In the genomic region with DNA sequence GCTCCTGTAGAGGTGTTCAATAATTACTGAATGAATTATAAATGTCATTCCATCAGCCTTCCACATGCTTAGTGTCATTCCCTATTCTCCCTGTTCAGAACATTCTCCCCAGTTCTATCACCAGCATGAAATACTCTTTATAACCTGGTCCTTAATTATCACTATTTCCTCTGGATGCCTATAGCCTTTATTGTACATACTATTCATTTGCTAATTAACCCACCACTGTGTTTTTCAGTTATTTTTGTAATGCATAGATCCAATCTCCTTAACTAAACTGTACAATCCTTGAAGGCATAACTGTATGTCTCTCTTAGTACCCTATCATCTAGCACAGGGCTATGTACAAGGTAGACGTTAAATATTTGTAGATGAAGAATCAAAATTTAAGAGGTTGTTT, we compare ENCODE assay signal across 10 cellular contexts. TPM values are rescaled to one million over a fixed set of nuclear protein-coding genes. Genes with fewer than 3 reads are reported as not detected.
DNase-seq lines count a peak whose midpoint lies in the region; ATAC-seq, FAIRE-seq and TF ChIP-seq lines count a peak whose summit lies in the region.
"Had no signal": no experiment of that assay in that cellular context is flagged by ENCODE, and none has a peak within 500 bp of the region (broad histone marks: within the 10 kb centered on the region; RNA-seq: fewer than 3 reads in every experiment).

No MANE protein-coding gene starts in this region.

- POLR2A ChIA-PET in CD4-positive, alpha-beta memory T cell (lab: Charles Lee; ENCODE audit: partially characterized antibody), result interaction anchor here (3.1 kb wide), 1 partner anchor 119 kb away, joined by 13 read pairs; a partner anchor contains a TSS
- POLR2A ChIA-PET in naive thymus-derived CD8-positive, alpha-beta T cell (lab: Charles Lee), result interaction anchor here (2.4 kb wide), 1 partner anchor 119 kb away, joined by 10 read pairs; a partner anchor contains a TSS

- H3K4me1 Mint-ChIP-seq in CD4-positive, alpha-beta memory T cell, result peaks cover 28 to 58% (median 36%) of the 10 kb centered on the region in 4 donors
- peaks cover 3% of the 10 kb centered on the region for H3K4me1 Mint-ChIP-seq in astrocyte (ENCODE audit: low read depth, unreplicated experiment)
- H3K4me1 Mint-ChIP-seq in naive thymus-derived CD8-positive, alpha-beta T cell, result peaks cover 26 to 62% (median 53%) of the 10 kb centered on the region in 4 donors

- no peak for TF ChIP-seq CTCF in astrocyte (IDR thresholded peaks at IDR 0.05; ENCODE audit: insufficient read depth, low read depth, low read length)

- ATAC-seq in naive thymus-derived CD8-positive, alpha-beta T cell, result no peak
- no peak for ATAC-seq in GM19397 (IDR thresholded peaks at IDR 0.05; ENCODE audit: unreplicated experiment)
- no peak for ATAC-seq in HG03095 (IDR thresholded peaks at IDR 0.05; ENCODE audit: unreplicated experiment)

- H3K27me3 ChIP-seq in CD4-positive, alpha-beta memory T cell (ENCODE audit: insufficient read depth, low read length), result no peaks in the 10 kb centered on the region
- H3K27me3 ChIP-seq in HUES64 (ENCODE audit: insufficient read depth, low read length) (no peaks in the 10 kb centered on the region), astrocyte (ENCODE audit: insufficient read depth, low read length) (no peaks in the 10 kb centered on the region)

- H3K9me3 Mint-ChIP-seq in CD4-positive, alpha-beta memory T cell, result no peaks in the 10 kb centered on the region
- no peaks in the 10 kb centered on the region for H3K9me3 Mint-ChIP-seq in astrocyte (ENCODE audit: unreplicated experiment)
- H3K9me3 Mint-ChIP-seq in naive thymus-derived CD8-positive, alpha-beta T cell, result no peaks in the 10 kb centered on the region

- no peaks in the 10 kb centered on the region for H3K9me3 ChIP-seq in CD4-positive, alpha-beta memory T cell (ENCODE audit: control insufficient read depth in 1 of 2, low read length in 2 of 2)
- H3K9me3 ChIP-seq in HUES64 (ENCODE audit: insufficient read depth, low read depth, low read length) (no peaks in the 10 kb centered on the region), astrocyte (ENCODE audit: insufficient read depth, low read depth, low read length) (no peaks in the 10 kb centered on the region)

- no peaks in the 10 kb centered on the region for H3K36me3 ChIP-seq in CD4-positive, alpha-beta memory T cell (ENCODE audit: insufficient read depth, low read length)
- H3K36me3 ChIP-seq in HUES64 (ENCODE audit: insufficient read depth, low read length) (no peaks in the 10 kb centered on the region), astrocyte (ENCODE audit: insufficient read depth, low read length) (no peaks in the 10 kb centered on the region)

- H3K79me2 ChIP-seq in astrocyte (ENCODE audit: insufficient read depth, low read length), result peaks cover 29% of the 10 kb centered on the region

- no peak overlapping the region for H3K27ac ChIP-seq in CD4-positive, alpha-beta memory T cell (ENCODE audit: low read depth, low read length)
- H3K27ac ChIP-seq in HUES64 (ENCODE audit: low read depth, low read length), result no peak overlapping the region
- H3K27ac ChIP-seq in astrocyte (ENCODE audit: low read depth, low read length), result no peak overlapping the region

- no peak overlapping the region for H2AFZ ChIP-seq in astrocyte (ENCODE audit: low read depth, low read length)

- no CpG with 5 or more reads among the region's 1 CpG for WGBS in HUES64

- H3K27me3 Mint-ChIP-seq in CD4-positive, alpha-beta memory T cell, result no peaks in the 10 kb centered on the region
- H3K27me3 Mint-ChIP-seq in astrocyte (ENCODE audit: low read depth, unreplicated experiment), result no peaks in the 10 kb centered on the region
- no peaks in the 10 kb centered on the region for H3K27me3 Mint-ChIP-seq in naive thymus-derived CD8-positive, alpha-beta T cell

- H4K20me1 ChIP-seq in astrocyte (ENCODE audit: insufficient read depth, low read length), result no peaks in the 10 kb centered on the region

- H3K27ac Mint-ChIP-seq in CD4-positive, alpha-beta memory T cell, result peak overlapping the region in 1 of 7 donors; percentile 95
- H3K27ac Mint-ChIP-seq in astrocyte (ENCODE audit: unreplicated experiment), result no peak overlapping the region
- H3K27ac Mint-ChIP-seq in naive thymus-derived CD8-positive, alpha-beta T cell, result peak overlapping the region in 5 of 10 donors; percentile 5 to 100 (median 50)

- H3K4me3 ChIP-seq in CD4-positive, alpha-beta memory T cell (ENCODE audit: low read length in 2 of 2), result no peak overlapping the region
- H3K4me3 ChIP-seq in HUES64 (ENCODE audit: low read length) (peak overlapping the region; percentile 91), astrocyte (ENCODE audit: insufficient read depth, low read depth, low read length) (no peak overlapping the region)

- peak overlapping the region in 6 of 8 donors; percentile 5 to 98 (median 59) for H3K4me3 Mint-ChIP-seq in CD4-positive, alpha-beta memory T cell
- peak overlapping the region; percentile 97 for H3K4me3 Mint-ChIP-seq in astrocyte (ENCODE audit: unreplicated experiment)
- H3K4me3 Mint-ChIP-seq in naive thymus-derived CD8-positive, alpha-beta T cell, result peak overlapping the region; percentile 3 to 100 (median 55)

- FAIRE-seq in astrocyte (lab: Jason Lieb, UNC), result peak; percentile 37

- no peak for DNase-seq in CD4-positive, alpha-beta memory T cell
- DNase-seq in astrocyte (ENCODE audit: low read depth), result no peak
- DNase-seq in naive thymus-derived CD8-positive, alpha-beta T cell, result no peak
- DNase-seq in activated CD4-positive, CD25-positive, alpha-beta regulatory T cell (lab: John Stamatoyannopoulos, UW), result no peak
- DNase-seq in anterior cingulate cortex (lab: John Stamatoyannopoulos, UW), result no peak
- DNase-seq: activated CD4-positive, CD25-positive, alpha-beta regulatory T cell treated with anti-CD3 and anti-CD28 coated beads, Interleukin-2, amount 50 U/mL, for 72 hours; NCI-H748 treated with DMSO at 0.1 percent for 48 hours had no signal

- peaks cover 20% of the 10 kb centered on the region for H3K4me1 ChIP-seq in CD4-positive, alpha-beta memory T cell (ENCODE audit: insufficient read depth, low read length)
- H3K4me1 ChIP-seq in HUES64 (ENCODE audit: insufficient read depth, low read length) (no peaks in the 10 kb centered on the region), astrocyte (ENCODE audit: insufficient read depth, low read length) (peaks cover 4% of the 10 kb centered on the region)

- intact Hi-C loops in CD4-positive, alpha-beta memory T cell (cut with micrococcal nuclease), result loop anchor here (10.0 kb wide), 2 partner anchors 540 to 860 kb away; a partner anchor contains a TSS

- H3K36me3 Mint-ChIP-seq in CD4-positive, alpha-beta memory T cell, result peaks cover 0 to 11% of the 10 kb centered on the region in 2 donors
- H3K36me3 Mint-ChIP-seq in astrocyte (ENCODE audit: low read depth, unreplicated experiment), result no peaks in the 10 kb centered on the region
- H3K36me3 Mint-ChIP-seq in naive thymus-derived CD8-positive, alpha-beta T cell, result peaks cover 0 to 6% (median 4%) of the 10 kb centered on the region in 3 donors

- no peak overlapping the region for H3K9ac ChIP-seq in HUES64 (ENCODE audit: low read depth, low read length)
- no peak overlapping the region for H3K9ac ChIP-seq in astrocyte (ENCODE audit: low read length)

- peak overlapping the region; percentile 86 for H3K4me2 ChIP-seq in astrocyte (ENCODE audit: low read length)

- CTCF ChIA-PET in CD4-positive, alpha-beta memory T cell (lab: Charles Lee; ENCODE audit: partially characterized antibody), result no interaction called here

RNA-seq across cellular contexts. Expression of a gene that starts 1.2 kb away (rescaled TPM):
- total RNA-seq in CD4-positive, alpha-beta memory T cell, result 10 to 100 TPM; 24.1 to 29.4 TPM
- 10 to 100 TPM; 11.4 to 20.8 TPM for polyA plus RNA-seq in CD4-positive, alpha-beta memory T cell
- polyA plus RNA-seq in HUES64 (2013, experiment 1 of 2), result 18.9 TPM
- polyA plus RNA-seq in HUES64 (2013, experiment 2 of 2), result 24.5 TPM
- 18.0 and 21.4 TPM in 2 replicates for total RNA-seq in astrocyte
- total RNA-seq in naive thymus-derived CD8-positive, alpha-beta T cell, result 10 to 100 TPM; 27.7 to 30.3 TPM
- 10 to 100 TPM; 18.6 to 20.2 (median 19.1) TPM for polyA plus RNA-seq in naive thymus-derived CD8-positive, alpha-beta T cell
